8 cellular contexts compared by ENCODE assay signal in genomic region chr10:101042118-101042517, GRCh38. TPM values are rescaled to one million over a fixed set of nuclear protein-coding genes. Genes with fewer than 3 reads are reported as not detected.
A peak's percentile ranks its signal among the peaks of the same experiment; 100 is the strongest.
DNase-seq lines count a peak whose midpoint lies in the region; ATAC-seq and TF ChIP-seq lines count a peak whose summit lies in the region.

No MANE protein-coding gene starts in this region.

- peak overlapping the region; percentile 57 to 94 for H3K9ac ChIP-seq in colonic mucosa (ENCODE audit: low read depth in 2 of 2, low read length in 2 of 2)

- H3K36me3 ChIP-seq in A673 (ENCODE audit: insufficient read depth, low read length, poor library complexity, severe bottlenecking): no peaks in the 10 kb centered on the region
- peaks cover 6% of the 10 kb centered on the region for H3K36me3 ChIP-seq in colonic mucosa
- H3K36me3 ChIP-seq in naive thymus-derived CD4-positive, alpha-beta T cell (ENCODE audit: control insufficient read depth in 2 of 3, insufficient read depth in 3 of 3, low read length in 3 of 3): peaks cover 0 to 24% (median 11%) of the 10 kb centered on the region in 3 experiments

- no TSS peak for BruUV-seq in A673 (replicated peaks; lab: Mats Ljungman, UMichigan)

- CTCF ChIA-PET in A673 (lab: Charles Lee): interaction anchor here (0.8 to 3.5 kb wide), 10 partner anchors 9 to 250 kb away, joined by 3 to 20 read pairs (median 4); no protein-coding TSS in a partner anchor
- CTCF ChIA-PET in naive thymus-derived CD4-positive, alpha-beta T cell (lab: Charles Lee): interaction anchor here (1.6 to 6.9 kb wide), 6 partner anchors 10 to 99 kb away, joined by 4 to 100 read pairs (median 26); partner anchors contain the start of genes KAZALD1, PDZD7 and SFXN3

- intact Hi-C loops in A673 (cut with micrococcal nuclease; ENCODE audit: unreplicated experiment): loop anchor here (5.0 kb wide), 1 partner anchor 100 kb away; no protein-coding TSS in a partner anchor
- intact Hi-C loops in colonic mucosa (cut with DNase I): no loop called here
- intact Hi-C loops in naive thymus-derived CD4-positive, alpha-beta T cell (cut with micrococcal nuclease): loop anchor here (1.0 to 5.0 kb wide), 2 partner anchors 8 to 100 kb away; no protein-coding TSS in a partner anchor

- H3K9me3 ChIP-seq in A673 (ENCODE audit: low read depth, low read length, poor library complexity, severe bottlenecking) (no peaks in the 10 kb centered on the region), colonic mucosa (no peaks in the 10 kb centered on the region)
- no peaks in the 10 kb centered on the region for H3K9me3 ChIP-seq in naive thymus-derived CD4-positive, alpha-beta T cell (ENCODE audit: control insufficient read depth in 2 of 3, low read length in 3 of 3)

- peak overlapping the region in 4 of 9 donors; percentile 11 to 96 (median 86) for H3K27ac Mint-ChIP-seq in naive thymus-derived CD4-positive, alpha-beta T cell

- no peak for ATAC-seq in naive thymus-derived CD4-positive, alpha-beta T cell
- no peak for ATAC-seq in GM21737 (IDR thresholded peaks at IDR 0.05; ENCODE audit: unreplicated experiment)

- peaks cover 9 to 37% (median 14%) of the 10 kb centered on the region in 5 donors for H3K27me3 Mint-ChIP-seq in naive thymus-derived CD4-positive, alpha-beta T cell

- peak overlapping the region; percentile 54 for H3K4me3 ChIP-seq in A673 (ENCODE audit: low read depth, low read length, poor library complexity, severe bottlenecking)
- peak overlapping the region; percentile 49; the same call in 1 of the 2 replicates for H3K4me3 ChIP-seq in LNCaP clone FGC (ENCODE audit: low read depth, low read length)
- H3K4me3 ChIP-seq in colonic mucosa: no peak overlapping the region
- H3K4me3 ChIP-seq in naive thymus-derived CD4-positive, alpha-beta T cell (ENCODE audit: low read length): peak overlapping the region; percentile 82

- DNase-seq in A673 (ENCODE audit: low spot score): no peak
- DNase-seq in LNCaP clone FGC (ENCODE audit: low read depth): no peak
- no peak for DNase-seq in colonic mucosa
- no peak for DNase-seq in naive thymus-derived CD4-positive, alpha-beta T cell
- no peak for DNase-seq in hippocampal formation (lab: John Stamatoyannopoulos, UW)
- no peak for DNase-seq in SIG-M5 treated with dmso at 0.1 percent for 504 hours (lab: John Stamatoyannopoulos, UW; ENCODE audit: unreplicated experiment)
- DNase-seq in NCI-H748 (lab: John Stamatoyannopoulos, UW; ENCODE audit: unreplicated experiment): no peak

- POLR2A ChIA-PET in A673 (lab: Charles Lee; ENCODE audit: low non-redundant PET): interaction anchor here (0.6 kb wide), 1 partner anchor 10 kb away, joined by 9 read pairs; no protein-coding TSS in a partner anchor
- POLR2A ChIA-PET in naive thymus-derived CD4-positive, alpha-beta T cell (lab: Charles Lee): interaction anchor here (0.8 to 3.9 kb wide), 4 partner anchors 11 to 45 kb away, joined by 3 to 40 read pairs (median 12); partner anchors contain the start of genes KAZALD1, PDZD7 and SFXN3

- peak overlapping the region; percentile 86 to 99 (median 94) for H3K4me3 Mint-ChIP-seq in naive thymus-derived CD4-positive, alpha-beta T cell

- H3K27ac ChIP-seq in A673 (ENCODE audit: low read depth, low read length, poor library complexity, severe bottlenecking) (peak overlapping the region; percentile 84), colonic mucosa (peak overlapping the region; percentile 93)
- peak overlapping the region; percentile 67 for H3K27ac ChIP-seq in naive thymus-derived CD4-positive, alpha-beta T cell (ENCODE audit: low read depth, low read length)

- peaks cover 20 to 27% (median 24%) of the 10 kb centered on the region in 7 donors for H3K4me1 Mint-ChIP-seq in naive thymus-derived CD4-positive, alpha-beta T cell

- H3K36me3 Mint-ChIP-seq in naive thymus-derived CD4-positive, alpha-beta T cell: peaks cover 6 to 15% (median 7%) of the 10 kb centered on the region in 5 donors

- no peaks in the 10 kb centered on the region for H3K9me3 Mint-ChIP-seq in naive thymus-derived CD4-positive, alpha-beta T cell

- H3K27me3 ChIP-seq in A673 (replicated peaks; ENCODE audit: insufficient read depth, low read depth, low read length, poor library complexity) (no peaks in the 10 kb centered on the region), colonic mucosa (no peaks in the 10 kb centered on the region)
- H3K27me3 ChIP-seq in naive thymus-derived CD4-positive, alpha-beta T cell (ENCODE audit: control insufficient read depth in 2 of 2, insufficient read depth in 2 of 2, low read length in 2 of 2): no peaks in the 10 kb centered on the region

- TF ChIP-seq CTCF in A673 (conservative IDR thresholded peaks at IDR 0.05; ENCODE audit: low read depth, low read length): no peak
- TF ChIP-seq CTCF in LNCaP clone FGC (IDR thresholded peaks at IDR 0.05; ENCODE audit: control insufficient read depth, extremely low read depth, insufficient read depth): no peak
- no peak for TF ChIP-seq CTCF in colonic mucosa (IDR thresholded peaks at IDR 0.05)

- H3K4me1 ChIP-seq in A673 (ENCODE audit: insufficient read depth, low read length, poor library complexity, severe bottlenecking) (peaks cover 32% of the 10 kb centered on the region), colonic mucosa (no peaks in the 10 kb centered on the region)
- H3K4me1 ChIP-seq in naive thymus-derived CD4-positive, alpha-beta T cell (ENCODE audit: control insufficient read depth in 2 of 2, insufficient read depth in 2 of 2, low read length in 2 of 2): peaks cover 5 to 14% of the 10 kb centered on the region in 2 donors

RNA-seq across cellular contexts. Expression of gene SFXN3, which starts 11.1 kb away (rescaled TPM):
- total RNA-seq in A673 (2021) (15.5 and 16.9 TPM in 2 replicates), colonic mucosa (10 to 100 TPM in 1 of 2 donors, 1 to 10 TPM in 1; 8.8 to 18.1 TPM)
- total RNA-seq in naive thymus-derived CD4-positive, alpha-beta T cell: 10 to 100 TPM; 33.7 to 90.4 (median 48.4) TPM
- polyA plus RNA-seq in naive thymus-derived CD4-positive, alpha-beta T cell: 10 to 100 TPM; 12.6 to 13.2 TPM

RNA-seq across cellular contexts. Expression of gene PDZD7, which starts 11.2 kb away (rescaled TPM):
- total RNA-seq in A673 (2021) (0.26 and 0.30 TPM in 2 replicates), colonic mucosa (under 1 TPM; 0.19 to 0.42 TPM)
- 1 to 10 TPM in 3 of 5 experiments, under 1 TPM in 2; 0.65 to 2.8 (median 1.8) TPM for total RNA-seq in naive thymus-derived CD4-positive, alpha-beta T cell
- polyA plus RNA-seq in naive thymus-derived CD4-positive, alpha-beta T cell: 1 to 10 TPM in 1 of 2 donors, under 1 TPM in 1; 0.71 to 1.1 TPM

RNA-seq across cellular contexts. Expression of gene KAZALD1, which starts 19.7 kb away (rescaled TPM):
- total RNA-seq in A673 (2021): 12.5 and 19.2 TPM in 2 replicates
- 10 to 100 TPM; 11.5 to 32.4 TPM for total RNA-seq in colonic mucosa
- total RNA-seq in naive thymus-derived CD4-positive, alpha-beta T cell: 1 to 10 TPM in 1 of 5 experiments, under 1 TPM in 2, not detected in 2; 0.22 to 1.5 (median 0.29) TPM
- not detected for polyA plus RNA-seq in naive thymus-derived CD4-positive, alpha-beta T cell

RNA-seq across cellular contexts. Expression of gene LZTS2, which starts 42.5 kb away (rescaled TPM):
- total RNA-seq in A673 (2021): 49.1 and 59.9 TPM in 2 replicates
- 10 to 100 TPM; 30.8 to 36.5 TPM for total RNA-seq in colonic mucosa
- 10 to 100 TPM; 16.0 to 44.7 (median 25.5) TPM for total RNA-seq in naive thymus-derived CD4-positive, alpha-beta T cell
- polyA plus RNA-seq in naive thymus-derived CD4-positive, alpha-beta T cell: 10 to 100 TPM; 10.8 to 25.6 TPM

RNA-seq across cellular contexts. Expression of gene TWNK, which starts 54.8 kb away (rescaled TPM):
- total RNA-seq in A673 (2021): 29.5 and 30.8 TPM in 2 replicates
- total RNA-seq in colonic mucosa: 10 to 100 TPM in 1 of 2 donors, 1 to 10 TPM in 1; 4.6 to 11.4 TPM
- 10 to 100 TPM in 3 of 5 experiments, 1 to 10 TPM in 2; 5.8 to 17.3 (median 14.8) TPM for total RNA-seq in naive thymus-derived CD4-positive, alpha-beta T cell
- polyA plus RNA-seq in naive thymus-derived CD4-positive, alpha-beta T cell: 10 to 100 TPM; 10.0 to 18.9 TPM
